Comparison of ENCODE assay signal across 31 cellular contexts in genomic region chr3:45604999-45605398, GRCh38. TPM values are rescaled to one million over a fixed set of nuclear protein-coding genes. Genes with fewer than 3 reads are reported as not detected.
DNase-seq lines count a peak whose midpoint lies in the region; ATAC-seq and TF ChIP-seq lines count a peak whose summit lies in the region.
"Had no signal": no experiment of that assay in that cellular context is flagged by ENCODE, and none has a peak within 500 bp of the region (broad histone marks: within the 10 kb centered on the region; RNA-seq: fewer than 3 reads in every experiment).

No MANE protein-coding gene starts in this region.

- H3K9me3 ChIP-seq in left ventricle myocardium inferior (replicated peaks) (no peaks in the 10 kb centered on the region), right cardiac atrium (ENCODE audit: control insufficient read depth, low read length) (no peaks in the 10 kb centered on the region), skeletal muscle tissue (ENCODE audit: control insufficient read depth in 3 of 3, low read length in 3 of 3) (no peaks in the 10 kb centered on the region)
- H3K9me3 ChIP-seq: pancreas, SJSA1 had no signal

- H3K4me1 ChIP-seq in left ventricle myocardium inferior (peaks cover 100% of the 10 kb centered on the region), right cardiac atrium (ENCODE audit: control insufficient read depth, insufficient read depth, low read length) (peaks cover 24% of the 10 kb centered on the region), skeletal muscle tissue (ENCODE audit: control insufficient read depth in 3 of 3, insufficient read depth in 3 of 3, low read length in 3 of 3) (peaks cover 82 to 94% (median 86%) of the 10 kb centered on the region in 3 donors)
- H3K4me1 ChIP-seq: neural progenitor cell had no signal

- DNase-seq in left ventricle myocardium inferior: no peak
- DNase-seq in Right ventricle myocardium inferior (ENCODE audit: missing footprints): no peak
- no peak for DNase-seq in right cardiac atrium
- no peak for DNase-seq in stimulated activated naive CD4-positive, alpha-beta T cell (lab: John Stamatoyannopoulos, UW)
- DNase-seq in NCI-H1105 (lab: John Stamatoyannopoulos, UW): no peak
- DNase-seq in 8988T: no peak
- DNase-seq: activated CD4-positive, alpha-beta T cell treated with anti-CD3 and anti-CD28 coated beads for 36 hours; activated CD8-positive, alpha-beta T cell treated with anti-CD3 and anti-CD28 coated beads, Interleukin-2, amount 10 ng/mL, durations not matched to agents 7 days and 5 days; activated naive CD4-positive, alpha-beta T cell treated with anti-CD3 and anti-CD28 coated beads, Interleukin-2, amount 50 U/mL, for 16 hours; amygdala; Calu3; DND-41; effector CD8-positive, alpha-beta T cell; erythroblast; GF-D8; head of caudate nucleus; kidney; mammary epithelial cell; NCI-H1092; NCI-H1694 treated with DMSO at 0.1 percent for 48 hours; NCI-H510A; pancreas; retina; stimulated activated CD8-positive, alpha-beta memory T cell treated with anti-CD3 and anti-CD28 coated beads, Interleukin-4, amount 100 ng/mL, for 48 hours; T-helper 9 cell had no signal

- no peak for ATAC-seq in Right ventricle myocardium inferior
- no peak for ATAC-seq in right cardiac atrium
- no peak for ATAC-seq in HG03378 (IDR thresholded peaks at IDR 0.05; ENCODE audit: unreplicated experiment)
- ATAC-seq: activated CD4-positive, alpha-beta T cell treated with anti-CD3 and anti-CD28 coated beads for 36 hours; activated CD8-positive, alpha-beta T cell treated with anti-CD3 and anti-CD28 coated beads, Interleukin-2, amount 10 ng/mL, durations not matched to agents 7 days and 5 days; GM23338; K562; pancreas had no signal

- intact Hi-C loops in left ventricle myocardium inferior (cut with micrococcal nuclease): loop anchor here (5.0 kb wide), 1 partner anchor 398 kb away; no protein-coding TSS in a partner anchor
- intact Hi-C loops in Right ventricle myocardium inferior (cut with DNase I): no loop called here
- intact Hi-C loops in right cardiac atrium (cut with DNase I): no loop called here

- TF ChIP-seq CTCF in left ventricle myocardium inferior (IDR thresholded peaks at IDR 0.05; ENCODE audit: borderline replicate concordance): no peak

- H3K27ac ChIP-seq in left ventricle myocardium inferior (replicated peaks) (peak overlapping the region; percentile 93), right cardiac atrium (ENCODE audit: low read length) (peak overlapping the region; percentile 40), skeletal muscle tissue (ENCODE audit: low read depth, low read length) (peak overlapping the region; percentile 87)
- H3K27ac ChIP-seq: neural progenitor cell, pancreas, SJSA1 had no signal

- 75% methylated on average over 3 of the region's 3 CpGs for WGBS in right cardiac atrium

- H3K27me3 ChIP-seq in left ventricle myocardium inferior (ENCODE audit: low read depth) (no peaks in the 10 kb centered on the region), right cardiac atrium (ENCODE audit: control insufficient read depth, insufficient read depth) (no peaks in the 10 kb centered on the region), skeletal muscle tissue (ENCODE audit: control insufficient read depth in 3 of 3, insufficient read depth in 3 of 3, low read length in 3 of 3) (no peaks in the 10 kb centered on the region)
- H3K27me3 ChIP-seq: neural progenitor cell, pancreas, SJSA1 had no signal

- peak overlapping the region in 2 of 3 donors; percentile 4 to 47 for H3K9ac ChIP-seq in skeletal muscle tissue (ENCODE audit: low read depth in 1 of 3, low read length in 3 of 3)
- H3K9ac ChIP-seq: neural progenitor cell had no signal

- H3K4me3 ChIP-seq in left ventricle myocardium inferior (no peak overlapping the region), right cardiac atrium (ENCODE audit: low read length) (no peak overlapping the region), skeletal muscle tissue (ENCODE audit: low read length in 3 of 3) (peak overlapping the region in 1 of 3 donors; percentile 15)
- H3K4me3 ChIP-seq: GM23338, K562, neural progenitor cell, pancreas, SJSA1 had no signal

- H3K36me3 ChIP-seq in left ventricle myocardium inferior (peaks cover 8% of the 10 kb centered on the region), skeletal muscle tissue (ENCODE audit: control insufficient read depth in 3 of 3, insufficient read depth in 3 of 3, low read length in 3 of 3) (peaks cover 0 to 2% (median 1%) of the 10 kb centered on the region in 3 donors)
- H3K36me3 ChIP-seq: neural progenitor cell, pancreas had no signal

RNA-seq across cellular contexts. Expression of gene LIMD1, which starts 10.4 kb away (rescaled TPM):
- 27.8 TPM for total RNA-seq in left ventricle myocardium inferior
- total RNA-seq in Right ventricle myocardium inferior: 34.1 TPM
- total RNA-seq in right cardiac atrium: 10 to 100 TPM; 18.6 to 25.4 (median 22.2) TPM
- polyA plus RNA-seq in right cardiac atrium: 8.7 TPM
- total RNA-seq in skeletal muscle tissue: 16.2 TPM

Comparison
In these comparisons a context has a peak if more than half of its experiments do, and no peak if none do; other contexts are left out.
1. H3K27ac ChIP-seq: peak in every context shown above with its lines; median percentile 93 in left ventricle myocardium inferior; 87 in skeletal muscle tissue; 40 in right cardiac atrium.